Comparison of ENCODE assay signal across 9 cellular contexts in genomic region chr1:156246241-156246761, GRCh38.
DNase-seq lines count a peak whose midpoint lies in the region; ATAC-seq and TF ChIP-seq lines count a peak whose summit lies in the region.
"Had no signal": no experiment of that assay in that cellular context is flagged by ENCODE, and none has a peak within 500 bp of the region (broad histone marks: within the 10 kb centered on the region; RNA-seq: fewer than 3 reads in every experiment).

No MANE protein-coding gene starts in this region.

- peak; percentile 63 for DNase-seq in activated CD8-positive, alpha-beta memory T cell treated with anti-CD3 and anti-CD28 coated beads for 24 hours
- no peak for DNase-seq in activated CD8-positive, alpha-beta memory T cell treated with anti-CD3 and anti-CD28 coated beads, Interleukin-2, amount 50 U/mL, for 4 hours
- DNase-seq in NCI-H69 (lab: John Stamatoyannopoulos, UW) = peak; percentile 52
- DNase-seq in coronary artery (ENCODE audit: low spot score) = no peak
- DNase-seq in SHP77 (lab: John Stamatoyannopoulos, UW) = no peak
- no peak for DNase-seq in NCI-H1436 (lab: John Stamatoyannopoulos, UW)
- DNase-seq: SIG-M5 had no signal

- peaks cover 35% of the 10 kb centered on the region for H3K36me3 Mint-ChIP-seq in stimulated activated memory B cell treated with anti-CD40 and anti-IgM and Interleukin-4, amounts not matched to agents 10 μg/mL and 1 μg/mL and 100 μg/mL, for 72 hours

- peaks cover 24% of the 10 kb centered on the region for H3K4me1 Mint-ChIP-seq in stimulated activated memory B cell treated with anti-CD40 and anti-IgM and Interleukin-4, amounts not matched to agents 10 μg/mL and 1 μg/mL and 100 μg/mL, for 72 hours

- H3K9me3 Mint-ChIP-seq in stimulated activated memory B cell treated with anti-CD40 and anti-IgM and Interleukin-4, amounts not matched to agents 10 μg/mL and 1 μg/mL and 100 μg/mL, for 72 hours = no peaks in the 10 kb centered on the region

- H3K4me3 Mint-ChIP-seq in stimulated activated memory B cell treated with anti-CD40 and anti-IgM and Interleukin-4, amounts not matched to agents 10 μg/mL and 1 μg/mL and 100 μg/mL, for 72 hours = peak overlapping the region; percentile 44

- H3K27ac ChIP-seq in coronary artery = no peak overlapping the region

- ATAC-seq in stimulated activated memory B cell treated with anti-CD40 and anti-IgM and Interleukin-4, amounts not matched to agents 10 μg/mL and 1 μg/mL and 100 μg/mL, for 72 hours = no peak
- ATAC-seq in HG02970 (IDR thresholded peaks at IDR 0.05; ENCODE audit: low FRiP score, unreplicated experiment) = no peak

- peaks cover 17% of the 10 kb centered on the region for H3K27me3 Mint-ChIP-seq in stimulated activated memory B cell treated with anti-CD40 and anti-IgM and Interleukin-4, amounts not matched to agents 10 μg/mL and 1 μg/mL and 100 μg/mL, for 72 hours

- peak overlapping the region; percentile 64 for H3K27ac Mint-ChIP-seq in stimulated activated memory B cell treated with anti-CD40 and anti-IgM and Interleukin-4, amounts not matched to agents 10 μg/mL and 1 μg/mL and 100 μg/mL, for 72 hours

- H3K4me3 ChIP-seq in coronary artery = peak overlapping the region; percentile 56

- no peak for TF ChIP-seq CTCF in coronary artery (IDR thresholded peaks at IDR 0.05)

Comparison
In these comparisons a context has a peak if more than half of its experiments do, and no peak if none do; other contexts are left out.
1. DNase-seq: peak in activated CD8-positive, alpha-beta memory T cell treated with anti-CD3 and anti-CD28 coated beads for 24 hours (single experiment) and NCI-H69 (single experiment); none in activated CD8-positive, alpha-beta memory T cell treated with anti-CD3 and anti-CD28 coated beads, Interleukin-2, amount 50 U/mL, for 4 hours (single experiment), coronary artery (single experiment), SHP77 (0 of 2) and NCI-H1436 (single experiment).